15 cellular contexts compared by ENCODE assay signal in genomic region chr11:87031433-87032170, GRCh38. TPM values are rescaled to one million over a fixed set of nuclear protein-coding genes. Genes with fewer than 3 reads are reported as not detected.
A peak's percentile ranks its signal among the peaks of the same experiment; 100 is the strongest.
DNase-seq lines count a peak whose midpoint lies in the region; ATAC-seq and TF ChIP-seq lines count a peak whose summit lies in the region.
"Had no signal": no experiment of that assay in that cellular context is flagged by ENCODE, and none has a peak within 500 bp of the region (broad histone marks: within the 10 kb centered on the region; RNA-seq: fewer than 3 reads in every experiment).

No MANE protein-coding gene starts in this region.

- TF ChIP-seq CTCF in HEK293 (tag by site-specific recombination; IDR thresholded peaks at IDR 0.05): no peak
- TF ChIP-seq CTCF in RWPE2 (IDR thresholded peaks at IDR 0.05; ENCODE audit: poor library complexity, severe bottlenecking): no peak
- no peak for TF ChIP-seq CTCF in foreskin keratinocyte (conservative IDR thresholded peaks at IDR 0.05)

- no peaks in the 10 kb centered on the region for H3K27me3 ChIP-seq in RWPE2 (ENCODE audit: insufficient read depth, poor library complexity, severe bottlenecking)
- H3K27me3 ChIP-seq in foreskin keratinocyte: no peaks in the 10 kb centered on the region
- H3K27me3 ChIP-seq in subcutaneous abdominal adipose tissue (ENCODE audit: control insufficient read depth in 5 of 5, insufficient read depth in 4 of 5, low read length in 5 of 5): no peaks in the 10 kb centered on the region
- H3K27me3 ChIP-seq: BLaER1 had no signal

- no peaks in the 10 kb centered on the region for H3K9me3 ChIP-seq in HEK293 (ENCODE audit: control insufficient read depth, insufficient read depth, low read depth, low read length)
- H3K9me3 ChIP-seq in RWPE2 (ENCODE audit: severe bottlenecking): no peaks in the 10 kb centered on the region
- H3K9me3 ChIP-seq in subcutaneous abdominal adipose tissue (ENCODE audit: control insufficient read depth in 5 of 5, low read length in 5 of 5): no peaks in the 10 kb centered on the region
- H3K9me3 ChIP-seq: BLaER1 had no signal

- intact Hi-C loops in activated CD4-positive, alpha-beta memory T cell treated with anti-CD3 and anti-CD28 coated beads for 36 hours (cut with micrococcal nuclease): no loop called here
- intact Hi-C loops in left ventricle myocardium superior (cut with micrococcal nuclease): loop anchor here (10.0 kb wide), 1 partner anchor 77 kb away; the partner anchor contains the start of gene FZD4

- peaks cover 10% of the 10 kb centered on the region for H3K4me1 Mint-ChIP-seq in activated CD4-positive, alpha-beta memory T cell treated with anti-CD3 and anti-CD28 coated beads for 36 hours (ENCODE audit: low read depth)

- no peaks in the 10 kb centered on the region for H3K27me3 Mint-ChIP-seq in activated CD4-positive, alpha-beta memory T cell treated with anti-CD3 and anti-CD28 coated beads for 36 hours
- H3K27me3 Mint-ChIP-seq: CD8-positive, alpha-beta memory T cell had no signal

- ATAC-seq in RWPE2 (ENCODE audit: low read depth): peak; percentile 54
- ATAC-seq in foreskin keratinocyte: peak; percentile 25
- no peak for ATAC-seq in left ventricle myocardium superior
- ATAC-seq: GM23338 had no signal

- H3K9me3 Mint-ChIP-seq in activated CD4-positive, alpha-beta memory T cell treated with anti-CD3 and anti-CD28 coated beads for 36 hours: no peaks in the 10 kb centered on the region
- H3K9me3 Mint-ChIP-seq: CD8-positive, alpha-beta memory T cell; GM23338; IgD-negative memory B cell had no signal

- H3K27ac ChIP-seq in HEK293 (ENCODE audit: extremely low read depth, low read depth, low read length) (no peak overlapping the region), RWPE2 (ENCODE audit: poor library complexity, severe bottlenecking) (no peak overlapping the region), foreskin keratinocyte (no peak overlapping the region), subcutaneous abdominal adipose tissue (ENCODE audit: low read depth, low read length) (peak overlapping the region; percentile 37)
- H3K27ac ChIP-seq: BLaER1 had no signal

- CTCF ChIA-PET in HEK293 (lab: Yijun Ruan, JAX): interaction anchor here (0.6 to 1.4 kb wide), 2 partner anchors 36 to 93 kb away, joined by 3 read pairs; no protein-coding TSS in a partner anchor
- CTCF ChIA-PET in activated CD4-positive, alpha-beta memory T cell treated with anti-CD3 and anti-CD28 coated beads for 36 hours (lab: Charles Lee): interaction anchor here (0.8 kb wide), 1 partner anchor 254 kb away, joined by 3 read pairs; no protein-coding TSS in a partner anchor

- H3K36me3 ChIP-seq in HEK293 (ENCODE audit: control insufficient read depth in 2 of 2, insufficient read depth in 1 of 2, low read length in 2 of 2) (no peaks in the 10 kb centered on the region), RWPE2 (ENCODE audit: low read depth) (no peaks in the 10 kb centered on the region), subcutaneous abdominal adipose tissue (ENCODE audit: control insufficient read depth in 5 of 5, insufficient read depth in 5 of 5, low read length in 5 of 5) (no peaks in the 10 kb centered on the region)
- H3K36me3 ChIP-seq: BLaER1 had no signal

- H3K4me3 Mint-ChIP-seq in activated CD4-positive, alpha-beta memory T cell treated with anti-CD3 and anti-CD28 coated beads for 36 hours: no peak overlapping the region
- H3K4me3 Mint-ChIP-seq: GM23338, IgD-negative memory B cell had no signal

- H3K4me1 ChIP-seq in HEK293 (ENCODE audit: control insufficient read depth, insufficient read depth, low read length) (no peaks in the 10 kb centered on the region), RWPE2 (ENCODE audit: insufficient read depth, poor library complexity, severe bottlenecking) (peaks cover 13% of the 10 kb centered on the region), foreskin keratinocyte (peaks cover 9% of the 10 kb centered on the region), subcutaneous abdominal adipose tissue (ENCODE audit: control insufficient read depth in 5 of 5, insufficient read depth in 5 of 5, low read length in 5 of 5) (peaks cover 0 to 16% (median 9%) of the 10 kb centered on the region in 5 donors)

- POLR2A ChIA-PET in HEK293 (lab: Yijun Ruan, JAX): interaction anchor here (0.7 to 1.0 kb wide), 2 partner anchors 9 to 16 kb away, joined by 3 read pairs; no protein-coding TSS in a partner anchor
- POLR2A ChIA-PET in activated CD4-positive, alpha-beta memory T cell treated with anti-CD3 and anti-CD28 coated beads for 36 hours (lab: Charles Lee): no interaction called here

- DNase-seq in RWPE2 (ENCODE audit: low spot score) (no peak), foreskin keratinocyte (peak in 1 of 2 donors; percentile 24), NCI-H2196 treated with DMSO at 0.1 percent for 48 hours (lab: John Stamatoyannopoulos, UW; ENCODE audit: unreplicated experiment) (no peak), left ventricle myocardium superior (no peak)
- DNase-seq in activated CD4-positive, alpha-beta memory T cell treated with anti-CD3 and anti-CD28 coated beads for 36 hours: no peak
- DNase-seq: 8988T; AML-193; CD8-positive, alpha-beta memory T cell; DMS53; H7 had no signal

- no peak overlapping the region for H3K4me3 ChIP-seq in HEK293 (ENCODE audit: low read depth, low read length)
- no peak overlapping the region for H3K4me3 ChIP-seq in RWPE2 (ENCODE audit: severe bottlenecking)
- H3K4me3 ChIP-seq in subcutaneous abdominal adipose tissue (ENCODE audit: low read depth in 1 of 5, low read length in 5 of 5): no peak overlapping the region
- H3K4me3 ChIP-seq: BLaER1, GM23338 had no signal

- no peak overlapping the region for H3K27ac Mint-ChIP-seq in activated CD4-positive, alpha-beta memory T cell treated with anti-CD3 and anti-CD28 coated beads for 36 hours
- H3K27ac Mint-ChIP-seq: GM23338, IgD-negative memory B cell had no signal

- H3K36me3 Mint-ChIP-seq in activated CD4-positive, alpha-beta memory T cell treated with anti-CD3 and anti-CD28 coated beads for 36 hours: no peaks in the 10 kb centered on the region
- H3K36me3 Mint-ChIP-seq: CD8-positive, alpha-beta memory T cell; IgD-negative memory B cell had no signal

- no peak overlapping the region for H3K9ac ChIP-seq in subcutaneous abdominal adipose tissue (ENCODE audit: low read length in 5 of 5)
- H3K9ac ChIP-seq: BLaER1 had no signal

TF ChIP-seq in HEK293, 187 proteins besides CTCF, POLR2A, EP300 and RAD21 (continues in another document):
- TF ChIP-seq SP7 (tag by site-specific recombination; IDR thresholded peaks at IDR 0.05): peak; percentile 40
- no peak for TF ChIP-seq ZNF19 (tag by site-specific recombination; IDR thresholded peaks at IDR 0.05; ENCODE audit: low read depth)
- no peak for TF ChIP-seq ZNF561 (tag by site-specific recombination; IDR thresholded peaks at IDR 0.05; ENCODE audit: borderline replicate concordance)
- TF ChIP-seq ZNF518A (tag by site-specific recombination; conservative IDR thresholded peaks at IDR 0.05; ENCODE audit: low read depth): no peak
- TF ChIP-seq ZNF596 (tag by site-specific recombination; IDR thresholded peaks at IDR 0.05): no peak
- peak; percentile 58 for TF ChIP-seq PRDM6 (tag by site-specific recombination; IDR thresholded peaks at IDR 0.05)
- no peak for TF ChIP-seq ZNF146 (tag by site-specific recombination; IDR thresholded peaks at IDR 0.05)

RNA-seq across cellular contexts. Expression of gene TMEM135, which starts 6.1 kb away (rescaled TPM):
- total RNA-seq in foreskin keratinocyte: 17.4 and 22.1 TPM in 2 replicates
- 4.3 and 5.6 TPM in 2 replicates for polyA plus RNA-seq in foreskin keratinocyte
- total RNA-seq in activated CD4-positive, alpha-beta memory T cell treated with anti-CD3 and anti-CD28 coated beads for 36 hours: 10 to 100 TPM; 16.7 to 27.5 TPM
- 20.1 TPM for total RNA-seq in left ventricle myocardium superior
